In genomic region chr19:33201473-33201872, GRCh38 we compare ENCODE assay signal across 21 cellular contexts. TPM values are rescaled to one million over a fixed set of nuclear protein-coding genes. Genes with fewer than 3 reads are reported as not detected.
"Had no signal": no experiment of that assay in that cellular context is flagged by ENCODE, and none has a peak within 500 bp of the region (broad histone marks: within the 10 kb centered on the region; RNA-seq: fewer than 3 reads in every experiment).

No MANE protein-coding gene starts in this region.

- H3K4me3 ChIP-seq: MG63 had no signal

- H3K9me3 ChIP-seq: MG63 had no signal

- H3K27me3 ChIP-seq: MG63 had no signal

- DNase-seq: KBM-7, MG63, NCI-H1092, NCI-H1105 treated with DMSO at 0.1 percent for 48 hours, NCI-H1417 treated with DMSO at 0.1 percent for 48 hours, NCI-H146, NCI-H187, NCI-H2029, NCI-H2081 treated with DMSO at 0.1 percent for 48 hours, NCI-H2171, NCI-H226, NCI-H446, NCI-H510A, NCI-H524 treated with DMSO at 0.1 percent for 48 hours, NCI-H69, NCI-H774, RPMI8226, SHP77 had no signal

RNA-seq across cellular contexts. Expression of gene SLC7A10, which starts 24.2 kb away (rescaled TPM):
- total RNA-seq: HT1080; SK-MEL-5; T-helper 1 cell treated with Interleukin-12 subunit alpha and Interleukin-12 subunit beta and Interleukin-4 antibody, amounts not matched to agents 30 ng/mL and 1 ng/mL, for 36 hours had no signal
